In genomic region chr2:175854665-175855064, GRCh38 we compare ENCODE assay signal across 25 cellular contexts.
DNase-seq lines count a peak whose midpoint lies in the region; ATAC-seq, FAIRE-seq and TF ChIP-seq lines count a peak whose summit lies in the region.
"Had no signal": no experiment of that assay in that cellular context is flagged by ENCODE, and none has a peak within 500 bp of the region (broad histone marks: within the 10 kb centered on the region; RNA-seq: fewer than 3 reads in every experiment).

No MANE protein-coding gene starts in this region.

- no peak overlapping the region for H3K9ac ChIP-seq in astrocyte (ENCODE audit: low read length)

- no peak overlapping the region for H2AFZ ChIP-seq in astrocyte (ENCODE audit: low read depth, low read length)

- H3K9me3 ChIP-seq in astrocyte (ENCODE audit: insufficient read depth, low read depth, low read length) (no peaks in the 10 kb centered on the region), esophagus squamous epithelium (no peaks in the 10 kb centered on the region), ascending aorta (no peaks in the 10 kb centered on the region)
- H3K9me3 ChIP-seq: body of pancreas, colonic mucosa, left ventricle myocardium inferior, right lobe of liver had no signal

- no peaks in the 10 kb centered on the region for H4K20me1 ChIP-seq in astrocyte (ENCODE audit: insufficient read depth, low read length)

- intact Hi-C loops in esophagus squamous epithelium (cut with DNase I) = no loop called here
- intact Hi-C loops in ascending aorta (cut with DNase I) = loop anchor here (5.0 kb wide), 1 partner anchor 148 kb away; the partner anchor contains the start of gene LNPK

- H3K79me2 ChIP-seq in astrocyte (ENCODE audit: insufficient read depth, low read length) = no peaks in the 10 kb centered on the region

- ATAC-seq in stimulated activated naive CD8-positive, alpha-beta T cell treated with anti-CD3 and anti-CD28 coated beads, Interleukin-15, Interleukin-2, amounts not matched to agents 100 U/mL and 50 U/mL, for 24 hours = no peak
- ATAC-seq: body of pancreas; right lobe of liver; Right ventricle myocardium inferior; stimulated activated naive CD8-positive, alpha-beta T cell treated with anti-CD3 and anti-CD28 coated beads, Interleukin-15, amount 100 ng/mL, for 72 hours had no signal

- H3K36me3 Mint-ChIP-seq in astrocyte (ENCODE audit: low read depth, unreplicated experiment) (no peaks in the 10 kb centered on the region), type B pancreatic cell (no peaks in the 10 kb centered on the region)

- H3K36me3 ChIP-seq in astrocyte (ENCODE audit: insufficient read depth, low read length) (no peaks in the 10 kb centered on the region), esophagus squamous epithelium (no peaks in the 10 kb centered on the region), ascending aorta (no peaks in the 10 kb centered on the region)
- H3K36me3 ChIP-seq: colonic mucosa, left ventricle myocardium inferior, right lobe of liver, WERI-Rb-1 had no signal

- peaks cover 19% of the 10 kb centered on the region for H3K4me1 Mint-ChIP-seq in astrocyte (ENCODE audit: low read depth, unreplicated experiment)
- H3K4me1 Mint-ChIP-seq in type B pancreatic cell (ENCODE audit: unreplicated experiment) = peaks cover 41% of the 10 kb centered on the region
- H3K4me1 Mint-ChIP-seq: stimulated activated naive CD8-positive, alpha-beta T cell treated with anti-CD3 and anti-CD28 coated beads, Interleukin-15, amount 100 ng/mL, for 72 hours had no signal

- H3K4me3 ChIP-seq in astrocyte (ENCODE audit: insufficient read depth, low read depth, low read length) (no peak overlapping the region), esophagus squamous epithelium (no peak overlapping the region), ascending aorta (no peak overlapping the region)
- H3K4me3 ChIP-seq: body of pancreas, colonic mucosa, left ventricle myocardium inferior, right lobe of liver had no signal

- H3K27ac ChIP-seq in astrocyte (ENCODE audit: low read depth, low read length) = no peak overlapping the region
- H3K27ac ChIP-seq in esophagus squamous epithelium = no peak overlapping the region
- H3K27ac ChIP-seq in ascending aorta = peak overlapping the region in 1 of 2 donors; percentile 17
- H3K27ac ChIP-seq: body of pancreas, colonic mucosa, right lobe of liver, WERI-Rb-1 had no signal

- WGBS in esophagus squamous epithelium, 2 donors = 75% methylated on average over 6 of the region's 6 CpGs

- FAIRE-seq in astrocyte (lab: Jason Lieb, UNC) = no peak
- FAIRE-seq: GM19239 had no signal

- DNase-seq in COR-L47 (lab: John Stamatoyannopoulos, UW) = peak; percentile 15
- peak; percentile 79 for DNase-seq in NCI-H1417 treated with DMSO at 0.1 percent for 48 hours (lab: John Stamatoyannopoulos, UW)
- DNase-seq in astrocyte (ENCODE audit: low read depth) = peak; percentile 34
- peak; percentile 95 for DNase-seq in myocyte (ENCODE audit: low read depth)
- DNase-seq in stimulated activated naive CD8-positive, alpha-beta T cell treated with anti-CD3 and anti-CD28 coated beads, Interleukin-15, Interleukin-2, amounts not matched to agents 100 U/mL and 50 U/mL, for 24 hours = no peak
- DNase-seq in esophagus squamous epithelium (lab: John Stamatoyannopoulos, UW) = no peak
- DNase-seq in ascending aorta (ENCODE audit: low spot score in 2 of 2) = no peak
- no peak for DNase-seq in type B pancreatic cell (ENCODE audit: extremely low spot score, unreplicated experiment)
- DNase-seq: activated CD4-positive, alpha-beta T cell treated with anti-CD3 and anti-CD28 coated beads, Interleukin-2, amount 50 U/mL, for 48 hours; activated naive CD4-positive, alpha-beta T cell treated with anti-CD3 and anti-CD28 coated beads, Interleukin-2, amount 50 U/mL, for 16 hours; activated T-cell treated with anti-CD3 and anti-CD28 coated beads, Interleukin-2, amount 50 U/mL, for 24 hours; body of pancreas; colonic mucosa; H9; IMR-90; left ventricle myocardium inferior; MM.1S; right lobe of liver; stimulated activated CD4-positive, alpha-beta T cell treated with anti-CD3 and anti-CD28 coated beads, Interleukin-1b, Interleukin-23, amount 100 ng/mL, for 48 hours; stimulated activated naive CD8-positive, alpha-beta T cell treated with anti-CD3 and anti-CD28 coated beads, Interleukin-15, amount 100 ng/mL, for 72 hours; T-helper 1 cell; trophoblast cell; WERI-Rb-1 had no signal

- peaks cover 8% of the 10 kb centered on the region for H3K4me1 ChIP-seq in astrocyte (ENCODE audit: insufficient read depth, low read length)
- no peaks in the 10 kb centered on the region for H3K4me1 ChIP-seq in esophagus squamous epithelium
- peaks cover 3 to 8% of the 10 kb centered on the region in 2 donors for H3K4me1 ChIP-seq in ascending aorta
- H3K4me1 ChIP-seq: body of pancreas, colonic mucosa, right lobe of liver had no signal

- TF ChIP-seq CTCF in astrocyte (IDR thresholded peaks at IDR 0.05; ENCODE audit: insufficient read depth, low read depth, low read length) (no peak), esophagus squamous epithelium (IDR thresholded peaks at IDR 0.05) (no peak), ascending aorta (IDR thresholded peaks at IDR 0.05) (no peak), type B pancreatic cell (conservative IDR thresholded peaks at IDR 0.05) (no peak)

- no peak for TF ChIP-seq POLR2A in esophagus squamous epithelium (IDR thresholded peaks at IDR 0.05)

- H3K27me3 ChIP-seq in astrocyte (ENCODE audit: insufficient read depth, low read length) = no peaks in the 10 kb centered on the region
- H3K27me3 ChIP-seq in esophagus squamous epithelium = no peaks in the 10 kb centered on the region
- H3K27me3 ChIP-seq in ascending aorta = no peaks in the 10 kb centered on the region
- H3K27me3 ChIP-seq: body of pancreas, colonic mucosa, right lobe of liver had no signal

- H3K27me3 Mint-ChIP-seq in astrocyte (ENCODE audit: low read depth, unreplicated experiment) (no peaks in the 10 kb centered on the region), type B pancreatic cell (no peaks in the 10 kb centered on the region)

- no peak overlapping the region for H3K4me3 Mint-ChIP-seq in astrocyte (ENCODE audit: unreplicated experiment)
- H3K4me3 Mint-ChIP-seq in type B pancreatic cell = no peak overlapping the region
- H3K4me3 Mint-ChIP-seq: activated T-cell treated with anti-CD3 and anti-CD28 coated beads, Interleukin-2, amount 50 U/mL, for 24 hours; H9; stimulated activated naive CD8-positive, alpha-beta T cell treated with anti-CD3 and anti-CD28 coated beads, Interleukin-15, amount 100 ng/mL, for 72 hours had no signal

- no peak overlapping the region for H3K4me2 ChIP-seq in astrocyte (ENCODE audit: low read length)

- H3K9me3 Mint-ChIP-seq in astrocyte (ENCODE audit: unreplicated experiment) (no peaks in the 10 kb centered on the region), type B pancreatic cell (peaks cover 4% of the 10 kb centered on the region)
- H3K9me3 Mint-ChIP-seq: activated T-cell treated with anti-CD3 and anti-CD28 coated beads, Interleukin-2, amount 50 U/mL, for 24 hours; H9 had no signal

- H3K27ac Mint-ChIP-seq in astrocyte (ENCODE audit: unreplicated experiment) (no peak overlapping the region), type B pancreatic cell (no peak overlapping the region)
- H3K27ac Mint-ChIP-seq: activated T-cell treated with anti-CD3 and anti-CD28 coated beads, Interleukin-2, amount 50 U/mL, for 24 hours; H9; stimulated activated naive CD8-positive, alpha-beta T cell treated with anti-CD3 and anti-CD28 coated beads, Interleukin-15, amount 100 ng/mL, for 72 hours had no signal

Comparison
In these comparisons a context has a peak if more than half of its experiments do, and no peak if none do; other contexts are left out.
1. DNase-seq: peak in COR-L47 (single experiment), NCI-H1417 treated with DMSO at 0.1 percent for 48 hours (single experiment), astrocyte (single experiment) and myocyte (single experiment); none in stimulated activated naive CD8-positive, alpha-beta T cell treated with anti-CD3 and anti-CD28 coated beads, Interleukin-15, Interleukin-2, amounts not matched to agents 100 U/mL and 50 U/mL, for 24 hours (single experiment), esophagus squamous epithelium (single experiment), ascending aorta (0 of 2) and type B pancreatic cell (single experiment).